Comparison of ENCODE assay signal across 8 cellular contexts in genomic region chr3:45182915-45183881, GRCh38. TPM values are rescaled to one million over a fixed set of nuclear protein-coding genes. Genes with fewer than 3 reads are reported as not detected.
A peak's percentile ranks its signal among the peaks of the same experiment; 100 is the strongest.
DNase-seq lines count a peak whose midpoint lies in the region; ATAC-seq, FAIRE-seq and TF ChIP-seq lines count a peak whose summit lies in the region.
"Had no signal": no experiment of that assay in that cellular context is flagged by ENCODE, and none has a peak within 500 bp of the region (broad histone marks: within the 10 kb centered on the region; RNA-seq: fewer than 3 reads in every experiment).

No MANE protein-coding gene starts in this region.

- WGBS in small intestine, 3 donors, result 23 to 43% (median 27%) methylated on average over 7 of the region's 7 CpGs

- no peak for TF ChIP-seq CTCF in HFFc6 (IDR thresholded peaks at IDR 0.05)
- TF ChIP-seq CTCF in PC-3 (conservative IDR thresholded peaks at IDR 0.05; ENCODE audit: low read depth, low read length), result no peak
- no peak for TF ChIP-seq CTCF in foreskin keratinocyte (conservative IDR thresholded peaks at IDR 0.05)

- H3K9me2 ChIP-seq in PC-3 (replicated peaks; ENCODE audit: low read length), result no peaks in the 10 kb centered on the region

- H3K4me1 ChIP-seq in PC-3 (ENCODE audit: insufficient read depth, low read length), result peaks cover 17% of the 10 kb centered on the region
- H3K4me1 ChIP-seq in foreskin keratinocyte, result peaks cover 27% of the 10 kb centered on the region
- H3K4me1 ChIP-seq in small intestine (ENCODE audit: control insufficient read depth in 2 of 2, insufficient read depth in 1 of 2, low read depth in 1 of 2, low read length in 1 of 2), result no peaks in the 10 kb centered on the region

- no peaks in the 10 kb centered on the region for H3K27me3 Mint-ChIP-seq in HFFc6 (ENCODE audit: insufficient read depth)
- H3K27me3 Mint-ChIP-seq in stimulated activated memory B cell treated with anti-CD40 and anti-IgM and Interleukin-4, amounts not matched to agents 10 μg/mL and 1 μg/mL and 100 μg/mL, for 72 hours, result peaks cover 70% of the 10 kb centered on the region

- H3K36me3 Mint-ChIP-seq in HFFc6 (ENCODE audit: low read depth), result no peaks in the 10 kb centered on the region
- H3K36me3 Mint-ChIP-seq in stimulated activated memory B cell treated with anti-CD40 and anti-IgM and Interleukin-4, amounts not matched to agents 10 μg/mL and 1 μg/mL and 100 μg/mL, for 72 hours, result no peaks in the 10 kb centered on the region

- H3K27ac Mint-ChIP-seq in HFFc6, result peak overlapping the region; percentile 63
- no peak overlapping the region for H3K27ac Mint-ChIP-seq in stimulated activated memory B cell treated with anti-CD40 and anti-IgM and Interleukin-4, amounts not matched to agents 10 μg/mL and 1 μg/mL and 100 μg/mL, for 72 hours

- ATAC-seq in PC-3 (peak; percentile 98), foreskin keratinocyte (peak; percentile 88), GM21360 (IDR thresholded peaks at IDR 0.05; ENCODE audit: unreplicated experiment) (no peak)
- no peak for ATAC-seq in stimulated activated memory B cell treated with anti-CD40 and anti-IgM and Interleukin-4, amounts not matched to agents 10 μg/mL and 1 μg/mL and 100 μg/mL, for 72 hours

- H3K79me2 ChIP-seq in PC-3 (ENCODE audit: low read length), result no peaks in the 10 kb centered on the region

- peaks cover 31% of the 10 kb centered on the region for H3K4me1 Mint-ChIP-seq in HFFc6 (ENCODE audit: low read depth)
- H3K4me1 Mint-ChIP-seq in stimulated activated memory B cell treated with anti-CD40 and anti-IgM and Interleukin-4, amounts not matched to agents 10 μg/mL and 1 μg/mL and 100 μg/mL, for 72 hours, result peaks cover 14% of the 10 kb centered on the region

- no peaks in the 10 kb centered on the region for H3K9me3 ChIP-seq in PC-3 (ENCODE audit: low read length)
- H3K9me3 ChIP-seq in small intestine (ENCODE audit: control insufficient read depth, low read depth), result no peaks in the 10 kb centered on the region

- H3K9ac ChIP-seq in PC-3 (ENCODE audit: low read length), result 0 out of 2 replicates have a peak overlapping the region, but pooled peaks have one; percentile 23

- peak overlapping the region; percentile 68 for H3K4me2 ChIP-seq in PC-3 (ENCODE audit: low read length)

- no peaks in the 10 kb centered on the region for H3F3A ChIP-seq in PC-3 (ENCODE audit: low read length, unreplicated experiment)

- no peaks in the 10 kb centered on the region for H4K20me1 ChIP-seq in PC-3 (ENCODE audit: low read length)

- H3K4me3 ChIP-seq in PC-3 (ENCODE audit: low read length) (0 out of 2 replicates have a peak overlapping the region, but pooled peaks have one; percentile 2), small intestine (ENCODE audit: low read depth in 1 of 2, low read length in 2 of 2) (no peak overlapping the region)

- intact Hi-C loops in PC-3 (cut with micrococcal nuclease), result no loop called here

- POLR2A ChIA-PET in PC-3 (lab: Charles Lee; ENCODE audit: unreplicated experiment), result interaction anchor here (0.6 to 1.1 kb wide), 4 partner anchors 23 to 426 kb away, joined by 3 to 6 read pairs (median 4); no protein-coding TSS in a partner anchor

- peak; percentile 39 for DNase-seq in HFFc6
- DNase-seq in PC-3, result peak; percentile 89
- DNase-seq in foreskin keratinocyte, result peak; percentile 77 to 93
- peak; percentile 91 for DNase-seq in small intestine
- no peak for DNase-seq in cerebellum (ENCODE audit: low spot score)
- DNase-seq: cortex of kidney had no signal

- H3K27me3 ChIP-seq in PC-3 (ENCODE audit: low read length) (no peaks in the 10 kb centered on the region), foreskin keratinocyte (no peaks in the 10 kb centered on the region), small intestine (ENCODE audit: control insufficient read depth in 2 of 2, insufficient read depth in 2 of 2, low read length in 2 of 2) (no peaks in the 10 kb centered on the region)

- no peak for FAIRE-seq in small intestine (lab: Jason Lieb, UNC)

- peak overlapping the region; percentile 74 for H2AFZ ChIP-seq in PC-3 (ENCODE audit: low read length)

- H3K4me3 Mint-ChIP-seq in HFFc6, result no peak overlapping the region; the same call in 1 of the 2 replicates
- H3K4me3 Mint-ChIP-seq in stimulated activated memory B cell treated with anti-CD40 and anti-IgM and Interleukin-4, amounts not matched to agents 10 μg/mL and 1 μg/mL and 100 μg/mL, for 72 hours, result no peak overlapping the region

- H3K36me3 ChIP-seq in PC-3 (ENCODE audit: low read depth, low read length) (no peaks in the 10 kb centered on the region), small intestine (ENCODE audit: control insufficient read depth in 2 of 2, insufficient read depth in 2 of 2, low read length in 2 of 2) (no peaks in the 10 kb centered on the region)

- H3K27ac ChIP-seq in PC-3 (ENCODE audit: low read length) (peak overlapping the region; percentile 70), foreskin keratinocyte (peak overlapping the region; percentile 64), small intestine (ENCODE audit: low read depth in 1 of 2, low read length in 1 of 2) (peak overlapping the region; percentile 22 to 42)

- TSS peak; percentile 95 for BruUV-seq in PC-3 (replicated peaks; lab: Mats Ljungman, UMichigan)

- CTCF ChIA-PET in PC-3 (lab: Charles Lee), result interaction anchor here (0.5 to 0.7 kb wide), 2 partner anchors 27 to 483 kb away, joined by 3 read pairs; no protein-coding TSS in a partner anchor

- H3K9me3 Mint-ChIP-seq in HFFc6, result peaks cover 4% of the 10 kb centered on the region; the same call in 1 of the 2 replicates
- no peaks in the 10 kb centered on the region for H3K9me3 Mint-ChIP-seq in stimulated activated memory B cell treated with anti-CD40 and anti-IgM and Interleukin-4, amounts not matched to agents 10 μg/mL and 1 μg/mL and 100 μg/mL, for 72 hours

RNA-seq across cellular contexts. Expression of gene CDCP1, which starts 37.0 kb away (rescaled TPM):
- 1 to 10 TPM in 4 of 6 experiments, under 1 TPM in 2; 0.78 to 2.1 (median 1.7) TPM for total RNA-seq in HFFc6 (2021; fragmentation: NEBNext Ultra II Directional; extraction: Animal tissue kit (Norgen Biotek cat#: 25700))
- total RNA-seq in PC-3 (2014; rRNA removed) (120 and 124 TPM in 2 replicates), foreskin keratinocyte (147 and 163 TPM in 2 replicates), cerebellum (0.09 TPM)
- polyA plus RNA-seq in foreskin keratinocyte (61.3 and 62.2 TPM in 2 replicates), small intestine (10 to 100 TPM in 1 of 3 donors, 1 to 10 TPM in 2; 8.4 to 16.8 (median 8.5) TPM)

RNA-seq across cellular contexts. Expression of gene TMEM158, which starts 42.9 kb away (rescaled TPM):
- 10 to 100 TPM; 26.1 to 82.2 (median 29.4) TPM for total RNA-seq in HFFc6 (2021; fragmentation: NEBNext Ultra II Directional; extraction: Animal tissue kit (Norgen Biotek cat#: 25700))
- total RNA-seq in PC-3 (2014; rRNA removed) (80.6 and 82.9 TPM in 2 replicates), foreskin keratinocyte (3.4 and 3.5 TPM in 2 replicates), cerebellum (5.2 TPM)
- polyA plus RNA-seq in foreskin keratinocyte (5.6 and 5.8 TPM in 2 replicates), small intestine (1 to 10 TPM in 1 of 3 donors, under 1 TPM in 1, not detected in 1; 0.27 to 1.4 TPM)

Comparison
In these comparisons a context has a peak if more than half of its experiments do, and no peak if none do; other contexts are left out.
1. ATAC-seq: peak in PC-3 (single experiment) and foreskin keratinocyte (single experiment); none in stimulated activated memory B cell treated with anti-CD40 and anti-IgM and Interleukin-4, amounts not matched to agents 10 μg/mL and 1 μg/mL and 100 μg/mL, for 72 hours (single experiment) and GM21360 (single experiment).
2. RNA of gene CDCP1, which starts 37.0 kb away (total RNA-seq): 147 to 163 TPM in foreskin keratinocyte and 120 to 124 TPM in PC-3; 0.78 to 2.1 TPM in HFFc6 and 0.09 TPM in cerebellum (single experiment); every median in the first group is over 10 times any median in the second.
3. Peak in every context shown above with its lines, with median percentiles within 50 percentile points of each other: H3K27ac ChIP-seq.